ENCODE assay signal across 8 cellular contexts in the genomic region with DNA sequence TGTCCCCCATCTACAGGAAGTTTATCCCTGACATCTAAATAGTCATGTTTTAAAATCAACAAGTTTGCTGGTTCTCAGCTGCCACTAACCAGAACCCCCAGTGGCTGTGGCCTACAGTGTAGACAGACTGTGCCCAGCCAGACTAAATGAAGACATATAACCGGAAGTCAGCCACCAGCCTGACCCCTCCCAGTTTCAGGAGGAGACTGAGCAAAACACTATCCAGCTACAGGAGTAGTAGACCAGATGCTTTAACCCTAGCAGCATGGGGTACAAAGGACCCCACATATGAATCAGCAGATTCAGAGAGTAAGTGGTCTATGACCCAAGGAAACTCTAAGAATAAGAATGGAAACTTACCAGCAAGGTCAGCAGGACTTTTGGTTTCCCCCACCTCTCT.
DNase-seq lines count a peak whose midpoint lies in the region; ATAC-seq and TF ChIP-seq lines count a peak whose summit lies in the region.

No MANE protein-coding gene starts in this region.

- no peak for TF ChIP-seq CTCF in endodermal cell (conservative IDR thresholded peaks at IDR 0.05)
- TF ChIP-seq CTCF in stomach (IDR thresholded peaks at IDR 0.05) = no peak
- TF ChIP-seq CTCF in dorsolateral prefrontal cortex (IDR thresholded peaks at IDR 0.05 in 54 of 56, conservative IDR thresholded peaks at IDR 0.05 in 2 of 56; ENCODE audit: low read depth in 1 of 56, partially characterized antibody in 56 of 56) = no peak

- no peak overlapping the region for H3K9ac ChIP-seq in endodermal cell (ENCODE audit: extremely low read depth, low read length, poor library complexity, severe bottlenecking)

- intact Hi-C loops in stomach (cut with DNase I; ENCODE audit: low total_unique reads) = no loop called here
- intact Hi-C loops in dorsolateral prefrontal cortex (cut with DNase I) = no loop called here

- H3K4me3 Mint-ChIP-seq in endodermal cell = no peak overlapping the region

- no peaks in the 10 kb centered on the region for H3K9me3 ChIP-seq in endodermal cell (ENCODE audit: control insufficient read depth, low read length)
- H3K9me3 ChIP-seq in stomach = no peaks in the 10 kb centered on the region

- peaks cover 17% of the 10 kb centered on the region for H3K36me3 ChIP-seq in endodermal cell (ENCODE audit: control insufficient read depth, insufficient read depth, low read length)
- peaks cover 0 to 2% (median 0%) of the 10 kb centered on the region in 4 donors for H3K36me3 ChIP-seq in stomach

- WGBS in endodermal cell (ENCODE audit: insufficient coverage in 1 of 2, insufficient read length in 1 of 2), 2 experiments = 43 to 73% methylated on average over 1 of the region's 1 CpG
- 57 to 65% (median 62%) methylated on average over 1 of the region's 1 CpG for WGBS in stomach, 5 donors

- H3K4me3 ChIP-seq in endodermal cell (ENCODE audit: low read length) = no peak overlapping the region
- no peak overlapping the region for H3K4me3 ChIP-seq in stomach
- H3K4me3 ChIP-seq in dorsolateral prefrontal cortex = no peak overlapping the region

- H3K27me3 ChIP-seq in endodermal cell (ENCODE audit: control insufficient read depth, insufficient read depth, low read length, poor library complexity, severe bottlenecking) (no peaks in the 10 kb centered on the region), stomach (no peaks in the 10 kb centered on the region), dorsolateral prefrontal cortex (no peaks in the 10 kb centered on the region)

- peak overlapping the region; percentile 46 for H3K27ac Mint-ChIP-seq in endodermal cell

- TF ChIP-seq POLR2A in stomach (IDR thresholded peaks at IDR 0.05) = no peak

- ATAC-seq in GM19438 (IDR thresholded peaks at IDR 0.05; ENCODE audit: low read depth, unreplicated experiment) = peak; percentile 69

- TF ChIP-seq EP300 in stomach (IDR thresholded peaks at IDR 0.05) = no peak

- peaks cover 6% of the 10 kb centered on the region for H3K36me3 Mint-ChIP-seq in endodermal cell (ENCODE audit: low read depth)

- no peaks in the 10 kb centered on the region for H3K9me3 Mint-ChIP-seq in endodermal cell

- peak; percentile 30 for DNase-seq in EL
- peak; percentile 38 to 45 for DNase-seq in NCI-H526 (lab: John Stamatoyannopoulos, UW)
- DNase-seq in endodermal cell = peak; percentile 57
- DNase-seq in stomach = no peak
- no peak for DNase-seq in dorsolateral prefrontal cortex
- no peak for DNase-seq in NCI-H82 treated with DMSO at 0.1 percent for 48 hours (lab: John Stamatoyannopoulos, UW; ENCODE audit: unreplicated experiment)
- DNase-seq in stimulated activated CD4-positive, alpha-beta T cell treated with anti-CD3 and anti-CD28 coated beads, Interleukin-15, amount 100 ng/mL, for 24 hours = no peak

- peaks cover 23% of the 10 kb centered on the region for H3K4me1 Mint-ChIP-seq in endodermal cell

- no peaks in the 10 kb centered on the region for H3K27me3 Mint-ChIP-seq in endodermal cell (ENCODE audit: insufficient read depth)

- H3K27ac ChIP-seq in endodermal cell (ENCODE audit: low read depth, low read length) (peak overlapping the region; percentile 4), stomach (peak overlapping the region in 3 of 5 donors; percentile 30 to 65 (median 37)), dorsolateral prefrontal cortex (peak overlapping the region in 3 of 59 donors; percentile 5 to 46 (median 21))

- H3K4me1 ChIP-seq in endodermal cell (ENCODE audit: control insufficient read depth, insufficient read depth, low read length) = peaks cover 3% of the 10 kb centered on the region
- peaks cover 8 to 28% (median 16%) of the 10 kb centered on the region in 4 donors for H3K4me1 ChIP-seq in stomach

Comparison
In these comparisons a context has a peak if more than half of its experiments do, and no peak if none do; other contexts are left out.
1. DNase-seq: peak in EL (single experiment), NCI-H526 (2 of 2) and endodermal cell (single experiment); none in stomach (single experiment), dorsolateral prefrontal cortex (0 of 10), NCI-H82 treated with DMSO at 0.1 percent for 48 hours (single experiment) and stimulated activated CD4-positive, alpha-beta T cell treated with anti-CD3 and anti-CD28 coated beads, Interleukin-15, amount 100 ng/mL, for 24 hours (single experiment).